In genomic region chr6:144139817-144140216, GRCh38 we compare ENCODE assay signal across 23 cellular contexts. TPM values are rescaled to one million over a fixed set of nuclear protein-coding genes. Genes with fewer than 3 reads are reported as not detected.
A peak's percentile ranks its signal among the peaks of the same experiment; 100 is the strongest.
DNase-seq lines count a peak whose midpoint lies in the region; ATAC-seq, FAIRE-seq and TF ChIP-seq lines count a peak whose summit lies in the region.
"Had no signal": no experiment of that assay in that cellular context is flagged by ENCODE, and none has a peak within 500 bp of the region (broad histone marks: within the 10 kb centered on the region; RNA-seq: fewer than 3 reads in every experiment).

No MANE protein-coding gene starts in this region.

- TF ChIP-seq CTCF in spleen (IDR thresholded peaks at IDR 0.05 in 8 of 11, conservative IDR thresholded peaks at IDR 0.05 in 3 of 11): no peak
- no peak for TF ChIP-seq CTCF in progenitor cell of endocrine pancreas (IDR thresholded peaks at IDR 0.05; ENCODE audit: unreplicated experiment)

- peak overlapping the region in 2 of 8 donors; percentile 13 to 18 for H3K4me3 ChIP-seq in spleen

- ATAC-seq in activated CD4-positive, alpha-beta T cell treated with anti-CD3 and anti-CD28 coated beads for 36 hours: no peak
- ATAC-seq in HG03135 (IDR thresholded peaks at IDR 0.05; ENCODE audit: unreplicated experiment) (no peak), GM21526 (IDR thresholded peaks at IDR 0.05; ENCODE audit: low FRiP score, unreplicated experiment) (no peak)

- DNase-seq in activated CD4-positive, alpha-beta T cell treated with anti-CD3 and anti-CD28 coated beads, Interleukin-2, amount 10 ng/mL, durations not matched to agents 24 days and 14 days: peak; percentile 46
- no peak for DNase-seq in activated CD4-positive, alpha-beta T cell treated with anti-CD3 and anti-CD28 coated beads for 36 hours
- DNase-seq in GM19239 (ENCODE audit: insufficient read length, low spot score) (no peak), NOMO-1 treated with dmso at 0.1 percent for 144 hours (lab: John Stamatoyannopoulos, UW; ENCODE audit: unreplicated experiment) (peak; percentile 11), spleen (no peak), progenitor cell of endocrine pancreas (ENCODE audit: low spot score, unreplicated experiment) (no peak)
- DNase-seq: ACHN; C1 segment of cervical spinal cord; CD4-positive, alpha-beta memory T cell; COR-L47; DMS153; DMS79 treated with DMSO at 0.1 percent for 48 hours; EL; HCEC 1CT; HFFc6; IMR-90; KBM-7 had no signal

- H3K27ac ChIP-seq in spleen: peak overlapping the region in 7 of 8 donors; percentile 34 to 83 (median 66)

- H3K4me1 ChIP-seq in spleen: peaks cover 0 to 30% (median 5%) of the 10 kb centered on the region in 6 donors

- CTCF ChIA-PET in activated CD4-positive, alpha-beta T cell treated with anti-CD3 and anti-CD28 coated beads for 36 hours (lab: Charles Lee): interaction anchor here (0.8 kb wide), 1 partner anchor 199 kb away, joined by 3 read pairs; no protein-coding TSS in a partner anchor

- no peaks in the 10 kb centered on the region for H3K36me3 ChIP-seq in spleen

- no peaks in the 10 kb centered on the region for H3K4me1 Mint-ChIP-seq in activated CD4-positive, alpha-beta T cell treated with anti-CD3 and anti-CD28 coated beads, Interleukin-2, amount 10 ng/mL, durations not matched to agents 24 days and 14 days
- no peaks in the 10 kb centered on the region for H3K4me1 Mint-ChIP-seq in activated CD4-positive, alpha-beta T cell treated with anti-CD3 and anti-CD28 coated beads for 36 hours
- no peaks in the 10 kb centered on the region for H3K4me1 Mint-ChIP-seq in progenitor cell of endocrine pancreas (ENCODE audit: low read depth)

- POLR2A ChIA-PET in activated CD4-positive, alpha-beta T cell treated with anti-CD3 and anti-CD28 coated beads for 36 hours (lab: Charles Lee): no interaction called here

- no peaks in the 10 kb centered on the region for H3K36me3 Mint-ChIP-seq in activated CD4-positive, alpha-beta T cell treated with anti-CD3 and anti-CD28 coated beads, Interleukin-2, amount 10 ng/mL, durations not matched to agents 24 days and 14 days (ENCODE audit: low read depth)
- no peaks in the 10 kb centered on the region for H3K36me3 Mint-ChIP-seq in activated CD4-positive, alpha-beta T cell treated with anti-CD3 and anti-CD28 coated beads for 36 hours (ENCODE audit: low read depth)
- H3K36me3 Mint-ChIP-seq in progenitor cell of endocrine pancreas (ENCODE audit: insufficient read depth): no peaks in the 10 kb centered on the region
- H3K36me3 Mint-ChIP-seq: CD4-positive, alpha-beta memory T cell had no signal

- FAIRE-seq in GM19239 (lab: Jason Lieb, UNC): peak; percentile 70
- FAIRE-seq: D721Med, G401.6 had no signal

- no peak overlapping the region for H3K4me3 Mint-ChIP-seq in activated CD4-positive, alpha-beta T cell treated with anti-CD3 and anti-CD28 coated beads, Interleukin-2, amount 10 ng/mL, durations not matched to agents 24 days and 14 days
- no peak overlapping the region for H3K4me3 Mint-ChIP-seq in activated CD4-positive, alpha-beta T cell treated with anti-CD3 and anti-CD28 coated beads for 36 hours
- no peak overlapping the region for H3K4me3 Mint-ChIP-seq in progenitor cell of endocrine pancreas (ENCODE audit: low read depth)
- H3K4me3 Mint-ChIP-seq: CD4-positive, alpha-beta memory T cell; HFFc6 had no signal

- H3K9me3 Mint-ChIP-seq in activated CD4-positive, alpha-beta T cell treated with anti-CD3 and anti-CD28 coated beads, Interleukin-2, amount 10 ng/mL, durations not matched to agents 24 days and 14 days: no peaks in the 10 kb centered on the region
- no peaks in the 10 kb centered on the region for H3K9me3 Mint-ChIP-seq in activated CD4-positive, alpha-beta T cell treated with anti-CD3 and anti-CD28 coated beads for 36 hours (ENCODE audit: low read depth)
- H3K9me3 Mint-ChIP-seq in progenitor cell of endocrine pancreas (ENCODE audit: low read depth): no peaks in the 10 kb centered on the region
- H3K9me3 Mint-ChIP-seq: CD4-positive, alpha-beta memory T cell; HFFc6 had no signal

- no peaks in the 10 kb centered on the region for H3K27me3 ChIP-seq in spleen (replicated peaks in 1 of 7)

- TF ChIP-seq POLR2A in spleen (IDR thresholded peaks at IDR 0.05): no peak

- no peaks in the 10 kb centered on the region for H3K9me3 ChIP-seq in spleen

- intact Hi-C loops in activated CD4-positive, alpha-beta T cell treated with anti-CD3 and anti-CD28 coated beads, Interleukin-2, amount 10 ng/mL, durations not matched to agents 24 days and 14 days (cut with micrococcal nuclease): no loop called here
- intact Hi-C loops in activated CD4-positive, alpha-beta T cell treated with anti-CD3 and anti-CD28 coated beads for 36 hours (cut with DNase I, micrococcal nuclease): no loop called here
- intact Hi-C loops in spleen (cut with DNase I; ENCODE audit: low total_unique reads): no loop called here

- 53 to 80% (median 69%) methylated on average over 3 of the region's 3 CpGs for WGBS in spleen, 5 donors

- peaks cover 2% of the 10 kb centered on the region for H3K27me3 Mint-ChIP-seq in activated CD4-positive, alpha-beta T cell treated with anti-CD3 and anti-CD28 coated beads, Interleukin-2, amount 10 ng/mL, durations not matched to agents 24 days and 14 days
- H3K27me3 Mint-ChIP-seq in activated CD4-positive, alpha-beta T cell treated with anti-CD3 and anti-CD28 coated beads for 36 hours: peaks cover 4% of the 10 kb centered on the region
- H3K27me3 Mint-ChIP-seq in progenitor cell of endocrine pancreas: peaks cover 6% of the 10 kb centered on the region

- no peak overlapping the region for H3K27ac Mint-ChIP-seq in activated CD4-positive, alpha-beta T cell treated with anti-CD3 and anti-CD28 coated beads, Interleukin-2, amount 10 ng/mL, durations not matched to agents 24 days and 14 days
- no peak overlapping the region for H3K27ac Mint-ChIP-seq in activated CD4-positive, alpha-beta T cell treated with anti-CD3 and anti-CD28 coated beads for 36 hours
- no peak overlapping the region for H3K27ac Mint-ChIP-seq in progenitor cell of endocrine pancreas
- H3K27ac Mint-ChIP-seq: HFFc6 had no signal

RNA-seq across cellular contexts. Expression of gene STX11, which starts 10.5 kb away (rescaled TPM):
- total RNA-seq in activated CD4-positive, alpha-beta T cell treated with anti-CD3 and anti-CD28 coated beads, Interleukin-2, amount 10 ng/mL, durations not matched to agents 24 days and 14 days: 15.5 and 15.6 TPM in 2 replicates
- total RNA-seq in activated CD4-positive, alpha-beta T cell treated with anti-CD3 and anti-CD28 coated beads for 36 hours: 10 to 100 TPM; 19.6 to 20.9 TPM
- total RNA-seq in spleen: 10 to 100 TPM; 34.8 to 76.0 (median 52.0) TPM
- polyA plus RNA-seq in spleen: 10 to 100 TPM in 1 of 3 donors, 1 to 10 TPM in 2; 5.9 to 14.4 (median 9.3) TPM
- total RNA-seq in progenitor cell of endocrine pancreas: not detected in 2 replicates
- total RNA-seq: H4, HT-29 had no signal

RNA-seq across cellular contexts. Expression of gene SF3B5, which starts 44.4 kb away (rescaled TPM):
- total RNA-seq in activated CD4-positive, alpha-beta T cell treated with anti-CD3 and anti-CD28 coated beads, Interleukin-2, amount 10 ng/mL, durations not matched to agents 24 days and 14 days: 214 and 217 TPM in 2 replicates
- 100 to 1,000 TPM; 152 to 164 TPM for total RNA-seq in activated CD4-positive, alpha-beta T cell treated with anti-CD3 and anti-CD28 coated beads for 36 hours
- total RNA-seq in spleen: 100 to 1,000 TPM in 3 of 7 donors, 10 to 100 TPM in 4; 80.1 to 153 (median 89.6) TPM
- 100 to 1,000 TPM; 172 to 236 (median 189) TPM for polyA plus RNA-seq in spleen
- 115 and 116 TPM in 2 replicates for total RNA-seq in progenitor cell of endocrine pancreas

Comparison
In these comparisons a context has a peak if more than half of its experiments do, and no peak if none do; other contexts are left out.
1. DNase-seq: peak in activated CD4-positive, alpha-beta T cell treated with anti-CD3 and anti-CD28 coated beads, Interleukin-2, amount 10 ng/mL, durations not matched to agents 24 days and 14 days (single experiment) and NOMO-1 treated with dmso at 0.1 percent for 144 hours (single experiment); none in activated CD4-positive, alpha-beta T cell treated with anti-CD3 and anti-CD28 coated beads for 36 hours (single experiment), GM19239 (single experiment), spleen (single experiment) and progenitor cell of endocrine pancreas (single experiment).
2. RNA of gene STX11, which starts 10.5 kb away (total RNA-seq): 34.8 to 76.0 TPM in spleen, 19.6 to 20.9 TPM in activated CD4-positive, alpha-beta T cell treated with anti-CD3 and anti-CD28 coated beads for 36 hours and 15.5 to 15.6 TPM in activated CD4-positive, alpha-beta T cell treated with anti-CD3 and anti-CD28 coated beads, Interleukin-2, amount 10 ng/mL, durations not matched to agents 24 days and 14 days; not detected in progenitor cell of endocrine pancreas; every median in the first group is over 10 times any median in the second.